ENCODE assay signal across 17 cellular contexts in the genomic region with DNA sequence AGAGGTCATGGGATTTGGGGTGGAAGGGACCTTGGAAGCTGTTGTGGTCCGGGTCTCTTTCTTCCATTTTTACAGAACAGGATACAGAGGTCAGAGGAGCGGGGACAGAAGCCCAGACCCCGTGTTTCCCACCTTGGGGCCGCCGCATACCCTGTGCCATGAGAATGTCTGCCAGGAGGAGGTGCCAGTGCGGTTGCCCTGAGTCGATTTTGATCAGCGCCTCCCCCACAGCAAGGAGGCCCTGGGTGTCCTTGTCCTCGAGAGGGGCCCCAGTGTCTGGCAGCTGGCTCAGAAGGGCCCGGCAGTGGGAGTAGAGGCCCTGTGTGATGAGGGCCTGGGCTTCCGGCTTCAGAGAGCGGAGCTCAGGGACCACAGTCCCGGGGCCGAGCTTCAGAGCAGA. TPM values are rescaled to one million over a fixed set of nuclear protein-coding genes. Genes with fewer than 3 reads are reported as not detected.
"Had no signal": no experiment of that assay in that cellular context is flagged by ENCODE, and none has a peak within 500 bp of the region (broad histone marks: within the 10 kb centered on the region; RNA-seq: fewer than 3 reads in every experiment).

No MANE protein-coding gene starts in this region.

- H3K4me3 Mint-ChIP-seq: activated CD4-positive, alpha-beta T cell treated with anti-CD3 and anti-CD28 coated beads, Interleukin-2, amount 10 ng/mL, durations not matched to agents 24 days and 14 days; activated CD8-positive, alpha-beta T cell treated with anti-CD3 and anti-CD28 coated beads for 36 hours; activated T-helper 1 cell treated with anti-CD3 and anti-CD28 coated beads, Interleukin-12 subunit alpha, Interleukin-12 subunit beta, Interleukin-2, Interleukin-4 antibody, amounts not matched to agents 30 ng/mL and 10 ng/mL and 1 ng/mL, durations not matched to agents 14 hours and 24 hours and 36 hours; stimulated activated naive CD8-positive, alpha-beta T cell treated with anti-CD3 and anti-CD28 coated beads, Interleukin-15, Interleukin-2, amounts not matched to agents 100 ng/mL and 50 ng/mL, for 24 hours had no signal

- H3K27me3 Mint-ChIP-seq: activated CD4-positive, alpha-beta T cell treated with anti-CD3 and anti-CD28 coated beads, Interleukin-2, amount 10 ng/mL, durations not matched to agents 24 days and 14 days; activated CD8-positive, alpha-beta T cell treated with anti-CD3 and anti-CD28 coated beads for 36 hours; stimulated activated naive CD8-positive, alpha-beta T cell treated with anti-CD3 and anti-CD28 coated beads, Interleukin-15, Interleukin-2, amounts not matched to agents 100 ng/mL and 50 ng/mL, for 24 hours had no signal

- DNase-seq: activated CD4-positive, alpha-beta T cell treated with anti-CD3 and anti-CD28 coated beads, Interleukin-2, amount 10 ng/mL, durations not matched to agents 24 days and 14 days; activated CD8-positive, alpha-beta T cell treated with anti-CD3 and anti-CD28 coated beads for 36 hours; amygdala; heart right ventricle; islet precursor cell; naive B cell; occipital lobe; retina; stimulated activated CD4-positive, alpha-beta T cell treated with anti-CD3 and anti-CD28 coated beads, Interleukin-1b, Interleukin-23, amount 100 ng/mL, for 48 hours; substantia nigra; thyroid gland had no signal

- H3K27me3 ChIP-seq: heart right ventricle, SJSA1, thyroid gland had no signal

- ATAC-seq: activated CD8-positive, alpha-beta T cell treated with anti-CD3 and anti-CD28 coated beads for 36 hours; heart right ventricle had no signal

- H3K9me3 ChIP-seq: thyroid gland had no signal

- H3K27ac Mint-ChIP-seq: activated CD4-positive, alpha-beta T cell treated with anti-CD3 and anti-CD28 coated beads, Interleukin-2, amount 10 ng/mL, durations not matched to agents 24 days and 14 days; activated CD8-positive, alpha-beta T cell treated with anti-CD3 and anti-CD28 coated beads for 36 hours; activated T-helper 1 cell treated with anti-CD3 and anti-CD28 coated beads, Interleukin-12 subunit alpha, Interleukin-12 subunit beta, Interleukin-2, Interleukin-4 antibody, amounts not matched to agents 30 ng/mL and 10 ng/mL and 1 ng/mL, durations not matched to agents 14 hours and 24 hours and 36 hours; progenitor cell of endocrine pancreas; stimulated activated naive CD8-positive, alpha-beta T cell treated with anti-CD3 and anti-CD28 coated beads, Interleukin-15, Interleukin-2, amounts not matched to agents 100 ng/mL and 50 ng/mL, for 24 hours had no signal

- H3K4me3 ChIP-seq: heart right ventricle, lung, SJSA1, thyroid gland had no signal

- H3K36me3 ChIP-seq: heart right ventricle, SJSA1, thyroid gland had no signal

- H3K27ac ChIP-seq: epithelial cell of prostate, heart right ventricle, SJSA1, thyroid gland had no signal

RNA-seq across cellular contexts. Expression of a gene that starts 12.3 kb away (rescaled TPM):
- total RNA-seq: SJSA1 had no signal
